ENCODE assay signal across 9 cellular contexts in the genomic region with DNA sequence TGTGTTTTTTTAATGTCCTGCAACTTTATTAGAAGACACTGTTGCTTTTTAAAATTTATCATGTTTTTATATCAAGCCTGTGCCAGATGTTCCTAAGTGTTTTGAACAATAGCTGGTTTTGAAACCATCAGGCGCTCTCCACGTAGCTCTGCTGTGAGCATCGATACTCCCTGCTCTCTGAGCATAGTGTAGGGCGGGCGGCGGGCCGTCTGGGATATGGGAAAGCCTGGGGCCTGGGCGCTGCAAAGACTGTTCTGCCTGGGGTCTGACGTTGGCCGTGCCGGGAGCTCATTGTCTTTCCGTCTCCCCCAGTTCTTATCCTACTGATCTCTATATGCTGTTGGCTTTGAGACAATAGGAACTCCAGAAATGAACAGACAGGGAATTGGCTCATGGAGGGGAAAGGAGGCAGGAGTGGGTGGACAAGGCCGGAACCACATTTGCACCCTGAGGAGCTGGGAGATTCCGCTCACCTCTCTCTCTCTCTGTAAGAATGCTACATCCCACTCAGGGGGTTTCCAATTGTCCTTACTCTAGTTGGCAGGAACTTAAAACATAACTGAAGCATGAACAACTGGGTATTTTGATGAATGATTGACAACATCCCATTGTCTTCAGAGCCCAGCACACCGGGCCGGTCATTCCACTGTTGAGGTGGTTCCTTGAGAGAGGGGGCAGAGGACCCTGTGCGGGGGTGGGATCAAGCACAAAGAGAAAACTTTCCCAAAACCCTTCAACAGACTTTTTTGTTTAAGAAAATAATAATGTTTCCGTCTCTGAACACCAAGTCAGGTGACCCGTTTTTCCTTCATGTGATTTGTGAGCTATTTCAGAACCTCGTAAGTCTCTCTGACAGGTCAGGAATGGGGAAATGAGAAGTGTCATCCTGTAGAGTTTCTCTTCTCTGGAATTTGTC.
DNase-seq lines count a peak whose midpoint lies in the region; ATAC-seq, FAIRE-seq and TF ChIP-seq lines count a peak whose summit lies in the region.
"Had no signal": no experiment of that assay in that cellular context is flagged by ENCODE, and none has a peak within 500 bp of the region (broad histone marks: within the 10 kb centered on the region; RNA-seq: fewer than 3 reads in every experiment).

No MANE protein-coding gene starts in this region.

- no peaks in the 10 kb centered on the region for H3K36me3 Mint-ChIP-seq in progenitor cell of endocrine pancreas (ENCODE audit: insufficient read depth)

- FAIRE-seq in urothelium cell line (lab: Jason Lieb, UNC), result no peak

- H2AFZ ChIP-seq in neuron (ENCODE audit: low read depth, low read length), result peak overlapping the region; percentile 4

- no peaks in the 10 kb centered on the region for H3K27me3 ChIP-seq in neuron (ENCODE audit: insufficient read depth, low read length)

- H3K27me3 Mint-ChIP-seq in progenitor cell of endocrine pancreas, result no peaks in the 10 kb centered on the region

- H3K4me3 ChIP-seq in neuron (ENCODE audit: low read length), result peak overlapping the region; percentile 7

- no peak overlapping the region for H3K27ac Mint-ChIP-seq in progenitor cell of endocrine pancreas

- H3K9me3 Mint-ChIP-seq in progenitor cell of endocrine pancreas (ENCODE audit: low read depth), result no peaks in the 10 kb centered on the region

- ATAC-seq in GM18498 (IDR thresholded peaks at IDR 0.05; ENCODE audit: unreplicated experiment) (peak; percentile 60), HG02642 (IDR thresholded peaks at IDR 0.05; ENCODE audit: poor library complexity, unreplicated experiment) (peak; percentile 88)

- DNase-seq in astrocyte of the hippocampus (ENCODE audit: low read depth, low spot score), result peak; percentile 67
- no peak for DNase-seq in progenitor cell of endocrine pancreas (ENCODE audit: low spot score, unreplicated experiment)
- no peak for DNase-seq in UCSD-AML1 (lab: John Stamatoyannopoulos, UW; ENCODE audit: unreplicated experiment)
- no peak for DNase-seq in SKM-1 (lab: John Stamatoyannopoulos, UW; ENCODE audit: unreplicated experiment)
- DNase-seq in urothelium cell line (ENCODE audit: low spot score), result no peak
- DNase-seq: NCI-H526 treated with DMSO at 0.1 percent for 48 hours had no signal

- H3K4me1 ChIP-seq in neuron (ENCODE audit: insufficient read depth, low read length), result peaks cover 14% of the 10 kb centered on the region

- TF ChIP-seq CTCF in progenitor cell of endocrine pancreas (IDR thresholded peaks at IDR 0.05; ENCODE audit: unreplicated experiment), result no peak

- no peaks in the 10 kb centered on the region for H3K9me3 ChIP-seq in neuron (ENCODE audit: low read length)

- no peak overlapping the region for H3K4me3 Mint-ChIP-seq in progenitor cell of endocrine pancreas (ENCODE audit: low read depth)

- H3K36me3 ChIP-seq in neuron (ENCODE audit: insufficient read depth, low read length), result no peaks in the 10 kb centered on the region

- H3K4me1 Mint-ChIP-seq in progenitor cell of endocrine pancreas (ENCODE audit: low read depth), result no peaks in the 10 kb centered on the region
